18 cellular contexts compared by ENCODE assay signal in genomic region chr11:26319906-26320305, GRCh38. TPM values are rescaled to one million over a fixed set of nuclear protein-coding genes. Genes with fewer than 3 reads are reported as not detected.
A peak's percentile ranks its signal among the peaks of the same experiment; 100 is the strongest.
DNase-seq lines count a peak whose midpoint lies in the region; ATAC-seq and TF ChIP-seq lines count a peak whose summit lies in the region.
"Had no signal": no experiment of that assay in that cellular context is flagged by ENCODE, and none has a peak within 500 bp of the region (broad histone marks: within the 10 kb centered on the region; RNA-seq: fewer than 3 reads in every experiment).

No MANE protein-coding gene starts in this region.

- H3K4me3 ChIP-seq in AG10803 (ENCODE audit: low read length) = no peak overlapping the region
- H3K4me3 ChIP-seq: hepatocyte, left ventricle myocardium inferior had no signal

- peak; percentile 8 for DNase-seq in AG10803 (ENCODE audit: low read depth)
- DNase-seq in H4 (ENCODE audit: low spot score) = peak; percentile 65
- DNase-seq in SW480 (ENCODE audit: low spot score) = peak; percentile 6
- peak; percentile 34 for DNase-seq in fibroblast of peridontal ligament (ENCODE audit: extremely low read depth)
- DNase-seq in stimulated activated naive CD8-positive, alpha-beta T cell treated with anti-CD3 and anti-CD28 coated beads, Interleukin-15, Interleukin-2, amounts not matched to agents 100 U/mL and 50 U/mL, for 24 hours = no peak
- DNase-seq in NCI-H187 (lab: John Stamatoyannopoulos, UW) = no peak
- DNase-seq: activated CD4-positive, alpha-beta memory T cell treated with anti-CD3 and anti-CD28 coated beads for 36 hours; activated naive CD8-positive, alpha-beta T cell treated with anti-CD3 and anti-CD28 coated beads, Interleukin-2, amount 50 U/mL, for 24 hours; activated T-cell treated with anti-CD3 and anti-CD28 coated beads, Interleukin-2, amount 50 U/mL, for 72 hours; erythroblast; KBM-7; left ventricle myocardium inferior; NCI-H146; stimulated activated CD4-positive, alpha-beta T cell treated with anti-CD3 and anti-CD28 coated beads, Interleukin-12 subunit alpha, Interleukin-12 subunit beta, amount 100 ng/mL, for 4 hours had no signal

- TF ChIP-seq CTCF in AG10803 (conservative IDR thresholded peaks at IDR 0.05; ENCODE audit: low read length) = no peak

- ATAC-seq in HG03378 (IDR thresholded peaks at IDR 0.05; ENCODE audit: unreplicated experiment) = no peak
- no peak for ATAC-seq in GM21423 (IDR thresholded peaks at IDR 0.05; ENCODE audit: unreplicated experiment)
- no peak for ATAC-seq in stimulated activated naive CD8-positive, alpha-beta T cell treated with anti-CD3 and anti-CD28 coated beads, Interleukin-15, Interleukin-2, amounts not matched to agents 100 U/mL and 50 U/mL, for 24 hours
- ATAC-seq: activated naive CD8-positive, alpha-beta T cell treated with anti-CD3 and anti-CD28 coated beads, Interleukin-2, amount 50 U/mL, for 24 hours; activated T-cell treated with anti-CD3 and anti-CD28 coated beads, Interleukin-2, amount 50 U/mL, for 72 hours had no signal

RNA-seq across cellular contexts. Expression of gene ANO3, which starts 12.0 kb away (rescaled TPM):
- 0.45 and 1.5 TPM in 2 replicates for total RNA-seq in H4 (2014; rRNA removed; shearing (Covaris generic))
- total RNA-seq: activated CD4-positive, alpha-beta memory T cell treated with anti-CD3 and anti-CD28 coated beads for 36 hours; activated T-cell treated with anti-CD3 and anti-CD28 coated beads, Interleukin-2, amount 50 U/mL, for 72 hours; left ventricle myocardium inferior; myocyte had no signal

Comparison
In these comparisons a context has a peak if more than half of its experiments do, and no peak if none do; other contexts are left out.
1. DNase-seq: peak in AG10803 (single experiment), H4 (single experiment), SW480 (single experiment) and fibroblast of peridontal ligament (single experiment); none in stimulated activated naive CD8-positive, alpha-beta T cell treated with anti-CD3 and anti-CD28 coated beads, Interleukin-15, Interleukin-2, amounts not matched to agents 100 U/mL and 50 U/mL, for 24 hours (single experiment) and NCI-H187 (0 of 2).